ENCODE assay signal across 8 cellular contexts in genomic region chr12:25276199-25276937, GRCh38. TPM values are rescaled to one million over a fixed set of nuclear protein-coding genes. Genes with fewer than 3 reads are reported as not detected.
DNase-seq lines count a peak whose midpoint lies in the region; ATAC-seq, FAIRE-seq and TF ChIP-seq lines count a peak whose summit lies in the region.

No MANE protein-coding gene starts in this region.

- DNase-seq in HFFc6 (peak; percentile 82), RKO (ENCODE audit: low spot score) (peak; percentile 88), astrocyte (ENCODE audit: low read depth) (peak; percentile 90), osteoblast (ENCODE audit: insufficient read length, low spot score, missing footprints) (no peak), occipital lobe (lab: John Stamatoyannopoulos, UW) (no peak), left ventricle myocardium superior (no peak)

- TF ChIP-seq CTCF in HFFc6 (IDR thresholded peaks at IDR 0.05) (no peak), astrocyte (IDR thresholded peaks at IDR 0.05; ENCODE audit: insufficient read depth, low read depth, low read length) (no peak), osteoblast (IDR thresholded peaks at IDR 0.05; ENCODE audit: extremely low read depth, low read depth, low read length) (no peak)

- H3K4me3 Mint-ChIP-seq in HFFc6 = peak overlapping the region; percentile 10; the same call in 1 of the 2 replicates
- H3K4me3 Mint-ChIP-seq in astrocyte (ENCODE audit: unreplicated experiment) = no peak overlapping the region
- no peak overlapping the region for H3K4me3 Mint-ChIP-seq in stimulated activated memory B cell treated with anti-CD40 and anti-IgM and Interleukin-4, amounts not matched to agents 10 μg/mL and 1 μg/mL and 100 μg/mL, for 72 hours

- no peaks in the 10 kb centered on the region for H4K20me1 ChIP-seq in astrocyte (ENCODE audit: insufficient read depth, low read length)
- H4K20me1 ChIP-seq in osteoblast (ENCODE audit: insufficient read depth, low read length) = no peaks in the 10 kb centered on the region

- H2AFZ ChIP-seq in ACC112 (ENCODE audit: low read length, unreplicated experiment) = peak overlapping the region; percentile 65
- peak overlapping the region; percentile 15 for H2AFZ ChIP-seq in astrocyte (ENCODE audit: low read depth, low read length)
- H2AFZ ChIP-seq in osteoblast (ENCODE audit: low read length) = no peak overlapping the region

- H3K36me3 Mint-ChIP-seq in HFFc6 (ENCODE audit: low read depth) = no peaks in the 10 kb centered on the region
- no peaks in the 10 kb centered on the region for H3K36me3 Mint-ChIP-seq in astrocyte (ENCODE audit: low read depth, unreplicated experiment)
- no peaks in the 10 kb centered on the region for H3K36me3 Mint-ChIP-seq in stimulated activated memory B cell treated with anti-CD40 and anti-IgM and Interleukin-4, amounts not matched to agents 10 μg/mL and 1 μg/mL and 100 μg/mL, for 72 hours

- no peak overlapping the region for H3K9ac ChIP-seq in astrocyte (ENCODE audit: low read length)

- H3K9me3 Mint-ChIP-seq in HFFc6 (no peaks in the 10 kb centered on the region), astrocyte (ENCODE audit: unreplicated experiment) (no peaks in the 10 kb centered on the region)
- H3K9me3 Mint-ChIP-seq in stimulated activated memory B cell treated with anti-CD40 and anti-IgM and Interleukin-4, amounts not matched to agents 10 μg/mL and 1 μg/mL and 100 μg/mL, for 72 hours = no peaks in the 10 kb centered on the region

- H3K4me1 ChIP-seq in ACC112 (ENCODE audit: control insufficient read depth, insufficient read depth, low read length, unreplicated experiment) = peaks cover 13% of the 10 kb centered on the region
- peaks cover 5% of the 10 kb centered on the region for H3K4me1 ChIP-seq in astrocyte (ENCODE audit: insufficient read depth, low read length)
- H3K4me1 ChIP-seq in osteoblast (ENCODE audit: insufficient read depth, low read length) = no peaks in the 10 kb centered on the region

- H3K79me2 ChIP-seq in ACC112 (ENCODE audit: control insufficient read depth, insufficient read depth, low read length, unreplicated experiment) = no peaks in the 10 kb centered on the region
- no peaks in the 10 kb centered on the region for H3K79me2 ChIP-seq in astrocyte (ENCODE audit: insufficient read depth, low read length)
- H3K79me2 ChIP-seq in osteoblast (ENCODE audit: insufficient read depth, low read length) = no peaks in the 10 kb centered on the region

- H3K4me3 ChIP-seq in ACC112 (ENCODE audit: low read depth, low read length) (no peak overlapping the region), astrocyte (ENCODE audit: insufficient read depth, low read depth, low read length) (no peak overlapping the region), osteoblast (ENCODE audit: insufficient read depth, low read length) (no peak overlapping the region)

- peak; percentile 93 for FAIRE-seq in astrocyte (lab: Jason Lieb, UNC)

- H3K36me3 ChIP-seq in ACC112 (ENCODE audit: insufficient read depth, low read length) (no peaks in the 10 kb centered on the region), astrocyte (ENCODE audit: insufficient read depth, low read length) (no peaks in the 10 kb centered on the region), osteoblast (ENCODE audit: insufficient read depth, low read length) (no peaks in the 10 kb centered on the region)

- intact Hi-C loops in left ventricle myocardium superior (cut with micrococcal nuclease) = no loop called here

- no peaks in the 10 kb centered on the region for H3K27me3 ChIP-seq in ACC112 (ENCODE audit: insufficient read depth, low read length)
- H3K27me3 ChIP-seq in astrocyte (ENCODE audit: insufficient read depth, low read length) = no peaks in the 10 kb centered on the region
- peaks cover 5% of the 10 kb centered on the region for H3K27me3 ChIP-seq in osteoblast (ENCODE audit: insufficient read depth, low read length)

- peaks cover 18% of the 10 kb centered on the region for H3K4me1 Mint-ChIP-seq in HFFc6 (ENCODE audit: low read depth)
- H3K4me1 Mint-ChIP-seq in astrocyte (ENCODE audit: low read depth, unreplicated experiment) = peaks cover 8% of the 10 kb centered on the region
- H3K4me1 Mint-ChIP-seq in stimulated activated memory B cell treated with anti-CD40 and anti-IgM and Interleukin-4, amounts not matched to agents 10 μg/mL and 1 μg/mL and 100 μg/mL, for 72 hours = peaks cover 12% of the 10 kb centered on the region

- H3K27ac ChIP-seq in ACC112 (ENCODE audit: low read depth, low read length) (peak overlapping the region; percentile 37), astrocyte (ENCODE audit: low read depth, low read length) (peak overlapping the region; percentile 35), osteoblast (ENCODE audit: low read depth, low read length) (no peak overlapping the region)

- H3K9me3 ChIP-seq in astrocyte (ENCODE audit: insufficient read depth, low read depth, low read length) (no peaks in the 10 kb centered on the region), osteoblast (ENCODE audit: low read depth, low read length) (no peaks in the 10 kb centered on the region)

- H3K4me2 ChIP-seq in astrocyte (ENCODE audit: low read length) (peak overlapping the region; percentile 51), osteoblast (ENCODE audit: insufficient read depth, low read length) (peak overlapping the region; percentile 10)

- H3K27me3 Mint-ChIP-seq in HFFc6 (ENCODE audit: insufficient read depth) = peaks cover 4% of the 10 kb centered on the region; the same call in 1 of the 2 replicates
- H3K27me3 Mint-ChIP-seq in astrocyte (ENCODE audit: low read depth, unreplicated experiment) = peaks cover 2% of the 10 kb centered on the region
- H3K27me3 Mint-ChIP-seq in stimulated activated memory B cell treated with anti-CD40 and anti-IgM and Interleukin-4, amounts not matched to agents 10 μg/mL and 1 μg/mL and 100 μg/mL, for 72 hours = no peaks in the 10 kb centered on the region

- H3K27ac Mint-ChIP-seq in HFFc6 (peak overlapping the region; percentile 56), astrocyte (ENCODE audit: unreplicated experiment) (peak overlapping the region; percentile 49)
- no peak overlapping the region for H3K27ac Mint-ChIP-seq in stimulated activated memory B cell treated with anti-CD40 and anti-IgM and Interleukin-4, amounts not matched to agents 10 μg/mL and 1 μg/mL and 100 μg/mL, for 72 hours

- ATAC-seq in stimulated activated memory B cell treated with anti-CD40 and anti-IgM and Interleukin-4, amounts not matched to agents 10 μg/mL and 1 μg/mL and 100 μg/mL, for 72 hours = no peak
- ATAC-seq in left ventricle myocardium superior = no peak

RNA-seq across cellular contexts. Expression of gene KRAS, which starts 25.6 kb away (rescaled TPM):
- total RNA-seq in HFFc6 (2021; fragmentation: NEBNext Ultra II Directional; extraction: Animal tissue kit (Norgen Biotek cat#: 25700)) = 10 to 100 TPM; 15.9 to 20.5 (median 18.0) TPM
- total RNA-seq in astrocyte = 32.3 and 40.3 TPM in 2 replicates
- 18.5 and 23.9 TPM in 2 replicates for total RNA-seq in osteoblast
- total RNA-seq in occipital lobe = 53.0 TPM
- 12.1 TPM for total RNA-seq in left ventricle myocardium superior

Comparison
In these comparisons a context has a peak if more than half of its experiments do, and no peak if none do; other contexts are left out.
1. DNase-seq: peak in HFFc6 (single experiment), RKO (single experiment) and astrocyte (single experiment); none in osteoblast (single experiment), occipital lobe (single experiment) and left ventricle myocardium superior (single experiment).